In the genomic region with DNA sequence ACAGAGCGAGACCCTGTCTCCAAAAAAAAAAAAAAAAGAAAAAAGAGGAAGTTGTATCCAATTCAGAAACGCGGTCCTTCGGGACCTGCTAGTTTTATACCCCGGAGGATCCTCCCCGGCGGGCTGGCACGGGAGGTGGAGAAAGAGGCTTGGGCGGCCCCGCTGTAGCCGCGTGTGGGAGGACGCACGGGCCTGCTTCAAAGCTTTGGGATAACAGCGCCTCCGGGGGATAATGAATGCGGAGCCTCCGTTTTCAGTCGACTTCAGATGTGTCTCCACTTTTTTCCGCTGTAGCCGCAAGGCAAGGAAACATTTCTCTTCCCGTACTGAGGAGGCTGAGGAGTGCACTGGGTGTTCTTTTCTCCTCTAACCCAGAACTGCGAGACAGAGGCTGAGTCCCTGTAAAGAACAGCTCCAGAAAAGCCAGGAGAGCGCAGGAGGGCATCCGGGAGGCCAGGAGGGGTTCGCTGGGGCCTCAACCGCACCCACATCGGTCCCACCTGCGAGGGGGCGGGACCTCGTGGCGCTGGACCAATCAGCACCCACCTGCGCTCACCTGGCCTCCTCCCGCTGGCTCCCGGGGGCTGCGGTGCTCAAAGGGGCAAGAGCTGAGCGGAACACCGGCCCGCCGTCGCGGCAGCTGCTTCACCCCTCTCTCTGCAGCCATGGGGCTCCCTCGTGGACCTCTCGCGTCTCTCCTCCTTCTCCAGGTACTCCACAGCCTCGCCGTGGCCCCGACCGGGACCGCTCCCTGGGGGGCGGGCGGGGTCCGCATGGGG, we compare ENCODE assay signal across 1 cellular context.
A peak's percentile ranks its signal among the peaks of the same experiment; 100 is the strongest.
TF ChIP-seq lines count a peak whose summit lies in the region.

A gene (plus strand): TSS at position 596 of the 779 bp plus-strand sequence. CDS start 70 bp downstream, at position 666.

TF ChIP-seq in HEK293, 187 proteins besides CTCF, POLR2A, EP300 and RAD21 (continued from another document):
- TF ChIP-seq, protein P1, sequence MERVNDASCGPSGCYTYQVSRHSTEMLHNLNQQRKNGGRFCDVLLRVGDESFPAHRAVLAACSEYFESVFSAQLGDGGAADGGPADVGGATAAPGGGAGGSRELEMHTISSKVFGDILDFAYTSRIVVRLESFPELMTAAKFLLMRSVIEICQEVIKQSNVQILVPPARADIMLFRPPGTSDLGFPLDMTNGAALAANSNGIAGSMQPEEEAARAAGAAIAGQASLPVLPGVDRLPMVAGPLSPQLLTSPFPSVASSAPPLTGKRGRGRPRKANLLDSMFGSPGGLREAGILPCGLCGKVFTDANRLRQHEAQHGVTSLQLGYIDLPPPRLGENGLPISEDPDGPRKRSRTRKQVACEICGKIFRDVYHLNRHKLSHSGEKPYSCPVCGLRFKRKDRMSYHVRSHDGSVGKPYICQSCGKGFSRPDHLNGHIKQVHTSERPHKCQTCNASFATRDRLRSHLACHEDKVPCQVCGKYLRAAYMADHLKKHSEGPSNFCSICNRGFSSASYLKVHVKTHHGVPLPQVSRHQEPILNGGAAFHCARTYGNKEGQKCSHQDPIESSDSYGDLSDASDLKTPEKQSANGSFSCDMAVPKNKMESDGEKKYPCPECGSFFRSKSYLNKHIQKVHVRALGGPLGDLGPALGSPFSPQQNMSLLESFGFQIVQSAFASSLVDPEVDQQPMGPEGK (tag by site-specific recombination; IDR thresholded peaks at IDR 0.05): peak; percentile 46; the same call in 1 of the 2 replicates
- TF ChIP-seq ZNF394 (tag by site-specific recombination; IDR thresholded peaks at IDR 0.05; ENCODE audit: borderline replicate concordance) (peak; percentile 65; the same call in 1 of the 2 replicates), ZNF777 (tag by site-specific recombination; IDR thresholded peaks at IDR 0.05; ENCODE audit: borderline replicate concordance) (peak; percentile 84; the same call in 1 of the 2 replicates), IKZF3 (tag by site-specific recombination; IDR thresholded peaks at IDR 0.05) (no peak), ZFHX2 (tag by site-specific recombination; conservative IDR thresholded peaks at IDR 0.05) (peak; percentile 21), GLIS1 (tag by site-specific recombination; IDR thresholded peaks at IDR 0.05) (peak; percentile 72; the same call in 1 of the 2 replicates), SP2 (tag by site-specific recombination; IDR thresholded peaks at IDR 0.05) (peak; percentile 73)
- TF ChIP-seq, protein P2, sequence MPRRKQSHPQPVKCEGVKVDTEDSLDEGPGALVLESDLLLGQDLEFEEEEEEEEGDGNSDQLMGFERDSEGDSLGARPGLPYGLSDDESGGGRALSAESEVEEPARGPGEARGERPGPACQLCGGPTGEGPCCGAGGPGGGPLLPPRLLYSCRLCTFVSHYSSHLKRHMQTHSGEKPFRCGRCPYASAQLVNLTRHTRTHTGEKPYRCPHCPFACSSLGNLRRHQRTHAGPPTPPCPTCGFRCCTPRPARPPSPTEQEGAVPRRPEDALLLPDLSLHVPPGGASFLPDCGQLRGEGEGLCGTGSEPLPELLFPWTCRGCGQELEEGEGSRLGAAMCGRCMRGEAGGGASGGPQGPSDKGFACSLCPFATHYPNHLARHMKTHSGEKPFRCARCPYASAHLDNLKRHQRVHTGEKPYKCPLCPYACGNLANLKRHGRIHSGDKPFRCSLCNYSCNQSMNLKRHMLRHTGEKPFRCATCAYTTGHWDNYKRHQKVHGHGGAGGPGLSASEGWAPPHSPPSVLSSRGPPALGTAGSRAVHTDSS (tag by site-specific recombination; IDR thresholded peaks at IDR 0.05): no peak
